20 cellular contexts compared by ENCODE assay signal in the genomic region with DNA sequence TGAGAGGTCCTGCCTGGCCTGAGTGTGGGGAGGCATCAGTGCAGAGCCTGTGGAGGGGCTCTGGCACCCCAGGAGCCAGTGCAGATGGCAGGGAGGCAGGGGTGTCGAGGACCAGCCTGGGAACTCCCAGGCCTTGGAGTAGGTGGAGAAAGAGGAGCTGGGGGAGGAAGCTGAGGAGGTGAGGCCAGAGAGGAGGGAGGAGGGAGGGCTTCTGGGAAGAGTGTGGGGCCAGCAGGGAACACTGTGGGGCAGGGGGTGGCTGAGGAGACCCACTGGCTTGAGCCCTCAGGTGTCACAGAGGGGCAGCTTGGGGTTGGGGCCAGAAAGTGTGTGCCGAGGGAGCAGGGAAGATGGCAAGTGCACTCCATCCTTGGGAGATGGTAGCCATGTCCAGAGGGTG. TPM values are rescaled to one million over a fixed set of nuclear protein-coding genes. Genes with fewer than 3 reads are reported as not detected.
DNase-seq lines count a peak whose midpoint lies in the region; ATAC-seq, FAIRE-seq and TF ChIP-seq lines count a peak whose summit lies in the region.
"Had no signal": no experiment of that assay in that cellular context is flagged by ENCODE, and none has a peak within 500 bp of the region (broad histone marks: within the 10 kb centered on the region; RNA-seq: fewer than 3 reads in every experiment).

No MANE protein-coding gene starts in this region.

- no peak for TF ChIP-seq RAD21 in HepG2 (CRISPR knock-in tag; IDR thresholded peaks at IDR 0.05)

- H3K27ac ChIP-seq in adrenal gland: peak overlapping the region; percentile 35 to 84 (median 81)
- peak overlapping the region; percentile 94 for H3K27ac ChIP-seq in HepG2 (ENCODE audit: extremely low read length, insufficient read depth, low read length)
- H3K27ac ChIP-seq: SJCRH30, testis had no signal

- H4K20me1 ChIP-seq in HepG2 (ENCODE audit: insufficient read depth, low read length): peaks cover 22% of the 10 kb centered on the region

- ATAC-seq in activated CD4-positive, alpha-beta T cell treated with anti-CD3 and anti-CD28 coated beads for 36 hours: no peak
- ATAC-seq in HepG2 (no peak), GM18867 (IDR thresholded peaks at IDR 0.05; ENCODE audit: unreplicated experiment) (no peak)
- ATAC-seq in stimulated activated effector memory CD8-positive, alpha-beta T cell treated with anti-CD3 and anti-CD28 coated beads, Interleukin-12 subunit alpha, Interleukin-12 subunit beta, amount 100 ng/mL, for 72 hours: no peak
- ATAC-seq: GM12878 had no signal

- H3K4me1 ChIP-seq in adrenal gland (replicated peaks in 1 of 2) (peaks cover 49 to 67% of the 10 kb centered on the region in 2 donors), HepG2 (ENCODE audit: insufficient read depth, low read length) (peaks cover 71% of the 10 kb centered on the region)

- H3K36me3 ChIP-seq in adrenal gland (replicated peaks in 1 of 2) (no peaks in the 10 kb centered on the region), HepG2 (replicated peaks in 1 of 2; ENCODE audit: control insufficient read depth in 1 of 2, insufficient read depth in 2 of 2, low read length in 2 of 2) (peaks cover 0 to 2% of the 10 kb centered on the region in 2 experiments; a peak in 2 of 5 replicates)
- H3K36me3 ChIP-seq: SJCRH30 had no signal

- peak overlapping the region; percentile 72; the same call in 1 of the 2 replicates for H3K9ac ChIP-seq in HepG2 (ENCODE audit: insufficient read depth, low read depth, low read length)

- TF ChIP-seq EP300 in HepG2 (IDR thresholded peaks at IDR 0.05; ENCODE audit: low read depth in 2 of 2, low read length in 2 of 2): no peak
- TF ChIP-seq EP300 in HepG2 (CRISPR knock-in tag; IDR thresholded peaks at IDR 0.05; ENCODE audit: borderline replicate concordance): no peak

- DNase-seq in activated CD4-positive, alpha-beta T cell treated with anti-CD3 and anti-CD28 coated beads for 36 hours: no peak
- DNase-seq in activated CD4-positive, alpha-beta T cell treated with anti-CD3 and anti-CD28 coated beads for 48 hours: no peak
- DNase-seq in adrenal gland (peak in 2 of 7 donors; percentile 19 to 22), HepG2 (ENCODE audit: low spot score) (no peak), NCI-H748 treated with DMSO at 0.1 percent for 48 hours (lab: John Stamatoyannopoulos, UW) (no peak)
- DNase-seq in stimulated activated effector memory CD8-positive, alpha-beta T cell treated with anti-CD3 and anti-CD28 coated beads, Interleukin-12 subunit alpha, Interleukin-12 subunit beta, amount 100 ng/mL, for 72 hours (ENCODE audit: low spot score in 2 of 2): no peak
- DNase-seq in activated CD4-positive, alpha-beta T cell treated with anti-CD3 and anti-CD28 coated beads, Interleukin-2, amount 50 U/mL, for 1 hour: no peak
- DNase-seq: activated CD4-positive, CD25-positive, alpha-beta regulatory T cell; GDM1; NCI-H1417 treated with DMSO at 0.1 percent for 48 hours; NCI-H774; OCI-M1; SJCRH30; stimulated activated CD4-positive, alpha-beta T cell treated with anti-CD3 and anti-CD28 coated beads, Interleukin-4, amount 100 ng/mL, for 4 hours; testis had no signal

- H3K4me2 ChIP-seq in HepG2 (ENCODE audit: low read depth, low read length): peak overlapping the region; percentile 94

- no peak for TF ChIP-seq CTCF in adrenal gland (IDR thresholded peaks at IDR 0.05)
- TF ChIP-seq CTCF in HepG2 (CRISPR knock-in tag; IDR thresholded peaks at IDR 0.05): no peak

- TF ChIP-seq POLR2A in adrenal gland (IDR thresholded peaks at IDR 0.05): no peak
- no peak for TF ChIP-seq POLR2A in HepG2 (IDR thresholded peaks at IDR 0.05; ENCODE audit: insufficient read depth in 1 of 2, low read depth in 2 of 2, low read length in 2 of 2)

- H3K4me3 Mint-ChIP-seq in activated CD4-positive, alpha-beta T cell treated with anti-CD3 and anti-CD28 coated beads for 36 hours: no peak overlapping the region
- no peak overlapping the region for H3K4me3 Mint-ChIP-seq in stimulated activated effector memory CD8-positive, alpha-beta T cell treated with anti-CD3 and anti-CD28 coated beads, Interleukin-12 subunit alpha, Interleukin-12 subunit beta, amount 100 ng/mL, for 72 hours
- H3K4me3 Mint-ChIP-seq: B cell had no signal

- H3K9me3 ChIP-seq in adrenal gland (replicated peaks in 1 of 3) (no peaks in the 10 kb centered on the region), HepG2 (ENCODE audit: low read length) (no peaks in the 10 kb centered on the region)
- H3K9me3 ChIP-seq: SJCRH30, testis had no signal

- no peaks in the 10 kb centered on the region for H3K27me3 Mint-ChIP-seq in activated CD4-positive, alpha-beta T cell treated with anti-CD3 and anti-CD28 coated beads for 36 hours
- H3K27me3 Mint-ChIP-seq: B cell had no signal

- CTCF ChIA-PET in activated CD4-positive, alpha-beta T cell treated with anti-CD3 and anti-CD28 coated beads for 36 hours (lab: Charles Lee): interaction anchor here (0.7 kb wide), 1 partner anchor 129 kb away, joined by 3 read pairs; no protein-coding TSS in a partner anchor
- CTCF ChIA-PET in HepG2 (lab: Yijun Ruan, JAX; ENCODE audit: low intra/inter-chr PET ratio, low total read pairs): no interaction called here

- peak overlapping the region; percentile 10 for H3K27ac Mint-ChIP-seq in activated CD4-positive, alpha-beta T cell treated with anti-CD3 and anti-CD28 coated beads for 36 hours
- H3K27ac Mint-ChIP-seq in stimulated activated effector memory CD8-positive, alpha-beta T cell treated with anti-CD3 and anti-CD28 coated beads, Interleukin-12 subunit alpha, Interleukin-12 subunit beta, amount 100 ng/mL, for 72 hours: peak overlapping the region; percentile 75
- H3K27ac Mint-ChIP-seq: B cell had no signal

- H3K4me3 ChIP-seq in adrenal gland (peak overlapping the region in 2 of 4 donors; percentile 67 to 87), HepG2 (replicated peaks in 1 of 3; ENCODE audit: insufficient read depth in 1 of 3, low read depth in 2 of 3, low read length in 3 of 3) (peak overlapping the region; percentile 49 to 74 (median 50))
- H3K4me3 ChIP-seq: GM12878, SJCRH30, skin epidermis, testis had no signal

- H3K27me3 ChIP-seq in adrenal gland (no peaks in the 10 kb centered on the region), HepG2 (ENCODE audit: control insufficient read depth in 1 of 2, insufficient read depth in 2 of 2, low read length in 2 of 2) (no peaks in the 10 kb centered on the region; a peak in 1 of 5 replicates)
- H3K27me3 ChIP-seq: SJCRH30, testis had no signal

- intact Hi-C loops in activated CD4-positive, alpha-beta T cell treated with anti-CD3 and anti-CD28 coated beads for 36 hours (cut with DNase I, micrococcal nuclease): loop anchor here in 1 of 2 experiments (5.0 kb wide), 1 partner anchor 598 kb away; no protein-coding TSS in a partner anchor
- intact Hi-C loops in adrenal gland (cut with DNase I): no loop called here
- intact Hi-C loops in HepG2 (cut with micrococcal nuclease; ENCODE audit: unreplicated experiment): loop anchor here (1.0 to 2.0 kb wide), 3 partner anchors 23 to 31 kb away; no protein-coding TSS in a partner anchor

- H2AFZ ChIP-seq in HepG2 (ENCODE audit: low read length): no peak overlapping the region

- in situ Hi-C loops in HepG2 (cut with HindIII; ENCODE audit: extremely low pct_ligation_motif_present, low pct_unique_long_range_greater_than_20kb): no loop called here

- H3K4me1 Mint-ChIP-seq in activated CD4-positive, alpha-beta T cell treated with anti-CD3 and anti-CD28 coated beads for 36 hours: peaks cover 47% of the 10 kb centered on the region
- H3K4me1 Mint-ChIP-seq in stimulated activated effector memory CD8-positive, alpha-beta T cell treated with anti-CD3 and anti-CD28 coated beads, Interleukin-12 subunit alpha, Interleukin-12 subunit beta, amount 100 ng/mL, for 72 hours: peaks cover 70% of the 10 kb centered on the region

- no peaks in the 10 kb centered on the region for H3K9me3 Mint-ChIP-seq in activated CD4-positive, alpha-beta T cell treated with anti-CD3 and anti-CD28 coated beads for 36 hours (ENCODE audit: low read depth)
- H3K9me3 Mint-ChIP-seq in stimulated activated effector memory CD8-positive, alpha-beta T cell treated with anti-CD3 and anti-CD28 coated beads, Interleukin-12 subunit alpha, Interleukin-12 subunit beta, amount 100 ng/mL, for 72 hours: no peaks in the 10 kb centered on the region

- POLR2A ChIA-PET in activated CD4-positive, alpha-beta T cell treated with anti-CD3 and anti-CD28 coated beads for 36 hours (lab: Charles Lee): no interaction called here
- POLR2A ChIA-PET in HepG2 (lab: Yijun Ruan, JAX): interaction anchor here (6.5 kb wide), 1 partner anchor 30 kb away, joined by 46 read pairs; no protein-coding TSS in a partner anchor

- no peak for FAIRE-seq in HepG2 (lab: Jason Lieb, UNC)
- FAIRE-seq: endometrium, GM12878 had no signal

- BruUV-seq in HepG2 (replicated peaks; lab: Mats Ljungman, UMichigan): no TSS peak

- peaks cover 82% of the 10 kb centered on the region for H3K79me2 ChIP-seq in HepG2 (ENCODE audit: insufficient read depth, low read length)

- peaks cover 2% of the 10 kb centered on the region for H3K36me3 Mint-ChIP-seq in activated CD4-positive, alpha-beta T cell treated with anti-CD3 and anti-CD28 coated beads for 36 hours (ENCODE audit: low read depth)
- peaks cover 21% of the 10 kb centered on the region for H3K36me3 Mint-ChIP-seq in stimulated activated effector memory CD8-positive, alpha-beta T cell treated with anti-CD3 and anti-CD28 coated beads, Interleukin-12 subunit alpha, Interleukin-12 subunit beta, amount 100 ng/mL, for 72 hours

- 58 to 85% (median 70%) methylated on average over 2 of the region's 2 CpGs for WGBS in adrenal gland, 4 donors
- WGBS in HepG2 (ENCODE audit: low lambda C conversion rate): 24% methylated on average over 2 of the region's 2 CpGs

RNA-seq across cellular contexts. Expression of gene COQ8A, which starts 3.8 kb away (rescaled TPM):
- total RNA-seq in activated CD4-positive, alpha-beta T cell treated with anti-CD3 and anti-CD28 coated beads for 36 hours: 10 to 100 TPM; 21.3 to 26.9 TPM
- 100 to 1,000 TPM in 7 of 8 donors, 10 to 100 TPM in 1; 30.1 to 990 (median 609) TPM for total RNA-seq in adrenal gland
- 100 to 1,000 TPM in 2 of 3 donors, 10 to 100 TPM in 1; 33.8 to 453 (median 261) TPM for polyA plus RNA-seq in adrenal gland
- 63.3 and 88.7 TPM in 2 replicates for total RNA-seq in HepG2 (2016; rRNA removed; fragmentation: Illumina TruSeq; extraction: Trizol)
- 25.9 and 28.8 TPM in 2 replicates for total RNA-seq in HepG2 (2016; cell fraction: cytosol; rRNA removed; fragmentation: Illumina TruSeq; extraction: Trizol; ENCODE audit: low read depth)
- 60.2 and 93.0 TPM in 2 replicates for total RNA-seq in HepG2 (2016; cell fraction: insoluble cytoplasmic fraction; rRNA removed; fragmentation: Illumina TruSeq; extraction: Trizol)
- total RNA-seq in HepG2 (2016; cell fraction: membrane; rRNA removed; fragmentation: Illumina TruSeq; extraction: Trizol): 26.6 and 26.8 TPM in 2 replicates
- 66.7 and 69.0 TPM in 2 replicates for total RNA-seq in HepG2 (2016; cell fraction: nucleus; rRNA removed; fragmentation: Illumina TruSeq; extraction: Trizol)
- polyA plus RNA-seq in HepG2 (2011; rRNA removed): 60.4 and 72.2 TPM in 2 replicates
- 53.6 and 65.9 TPM in 2 replicates for polyA plus RNA-seq in HepG2 (2011; cell fraction: cytosol; rRNA removed)
- 117 and 151 TPM in 2 replicates for polyA plus RNA-seq in HepG2 (2011; cell fraction: nucleus; rRNA removed)
- polyA plus RNA-seq in HepG2 (2012): 69.4 and 75.0 TPM in 2 replicates
- polyA plus RNA-seq in HepG2 (2016; cell fraction: cytosol; fragmentation: Illumina TruSeq; extraction: Trizol; ENCODE audit: low read depth): 6.0 and 6.9 TPM in 2 replicates
- 55.2 and 65.3 TPM in 2 replicates for polyA plus RNA-seq in HepG2 (2016; cell fraction: insoluble cytoplasmic fraction; fragmentation: Illumina TruSeq; extraction: Trizol; ENCODE audit: low read depth)
- polyA plus RNA-seq in HepG2 (2016; cell fraction: membrane; fragmentation: Illumina TruSeq; extraction: Trizol; ENCODE audit: low read depth): 14.1 and 15.8 TPM in 2 replicates
- 146 and 150 TPM in 2 replicates for polyA plus RNA-seq in HepG2 (2016; cell fraction: nucleus; fragmentation: Illumina TruSeq; extraction: Trizol; ENCODE audit: insufficient read depth, low read depth)
- polyA minus RNA-seq in HepG2 (2011; rRNA and poly(A)+ RNA removed; ENCODE audit: low replicate concordance): 30.4 and 75.1 TPM in 2 replicates
- 31.1 and 31.3 TPM in 2 replicates for polyA minus RNA-seq in HepG2 (2011; cell fraction: cytosol; rRNA and poly(A)+ RNA removed)
- 28.2 and 38.1 TPM in 2 replicates for polyA minus RNA-seq in HepG2 (2011; cell fraction: nucleus; rRNA and poly(A)+ RNA removed)
